ENCODE assay signal across 7 cellular contexts in genomic region chr5:180071418-180072255, GRCh38. TPM values are rescaled to one million over a fixed set of nuclear protein-coding genes. Genes with fewer than 3 reads are reported as not detected.
A peak's percentile ranks its signal among the peaks of the same experiment; 100 is the strongest.
DNase-seq lines count a peak whose midpoint lies in the region; ATAC-seq and TF ChIP-seq lines count a peak whose summit lies in the region.

A gene with protein sequence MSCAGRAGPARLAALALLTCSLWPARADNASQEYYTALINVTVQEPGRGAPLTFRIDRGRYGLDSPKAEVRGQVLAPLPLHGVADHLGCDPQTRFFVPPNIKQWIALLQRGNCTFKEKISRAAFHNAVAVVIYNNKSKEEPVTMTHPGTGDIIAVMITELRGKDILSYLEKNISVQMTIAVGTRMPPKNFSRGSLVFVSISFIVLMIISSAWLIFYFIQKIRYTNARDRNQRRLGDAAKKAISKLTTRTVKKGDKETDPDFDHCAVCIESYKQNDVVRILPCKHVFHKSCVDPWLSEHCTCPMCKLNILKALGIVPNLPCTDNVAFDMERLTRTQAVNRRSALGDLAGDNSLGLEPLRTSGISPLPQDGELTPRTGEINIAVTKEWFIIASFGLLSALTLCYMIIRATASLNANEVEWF (minus strand): TSS chr5:180071759. CDS start chr5:180071702, 57 bp downstream.

- H3K27me3 ChIP-seq in HUES64 (ENCODE audit: insufficient read depth, low read length) (peaks cover 18% of the 10 kb centered on the region), RWPE2 (ENCODE audit: insufficient read depth, poor library complexity, severe bottlenecking) (no peaks in the 10 kb centered on the region), fibroblast of lung (ENCODE audit: control insufficient read depth, insufficient read depth, low read length) (no peaks in the 10 kb centered on the region)

- H3K4me3 Mint-ChIP-seq in naive B cell: peak within 1 kb of the TSS; percentile 88 to 96 (median 94)

- peak; percentile 52 for ATAC-seq in GM18505 (IDR thresholded peaks at IDR 0.05; ENCODE audit: unreplicated experiment)
- peak; percentile 69 for ATAC-seq in RWPE2 (ENCODE audit: low read depth)
- ATAC-seq in naive B cell (ENCODE audit: low read depth in 2 of 2): peak; percentile 74 to 75

- peaks cover 26 to 33% (median 26%) of the 10 kb centered on the region in 3 donors for H3K4me1 Mint-ChIP-seq in naive B cell

- peaks cover 0 to 13% (median 13%) of the 10 kb centered on the region in 3 donors for H3K27me3 Mint-ChIP-seq in naive B cell

- DNase-seq in RWPE2 (ENCODE audit: low spot score) (peak; percentile 92), fibroblast of lung (ENCODE audit: low read depth in 2 of 2) (peak; percentile 88 to 94), naive B cell (peak; percentile 86)
- peak; percentile 83 for DNase-seq in activated T-helper 9 cell treated with anti-CD3 and anti-CD28 coated beads, Interleukin-2, amount 50 U/mL, for 16 hours (ENCODE audit: low read depth)
- DNase-seq in stimulated activated CD8-positive, alpha-beta memory T cell treated with anti-CD3 and anti-CD28 coated beads, Interleukin-7, amount 100 ng/mL, for 4 hours (ENCODE audit: low read depth in 2 of 2): peak; percentile 67 to 84

- WGBS in HUES64: under 1% methylated on average over 129 of the region's 129 CpGs

- peaks cover 9% of the 10 kb centered on the region for H3K9me3 ChIP-seq in HUES64 (ENCODE audit: insufficient read depth, low read depth, low read length)
- no peaks in the 10 kb centered on the region for H3K9me3 ChIP-seq in RWPE2 (ENCODE audit: severe bottlenecking)
- no peaks in the 10 kb centered on the region for H3K9me3 ChIP-seq in fibroblast of lung (ENCODE audit: control insufficient read depth, insufficient read depth, low read depth, low read length)

- no peaks in the 10 kb centered on the region for H3K9me3 Mint-ChIP-seq in naive B cell

- H3K27ac Mint-ChIP-seq in naive B cell: peak within 1 kb of the TSS in 5 of 6 donors; percentile 53 to 96 (median 82)

- peak within 1 kb of the TSS; percentile 87 for H3K4me2 ChIP-seq in fibroblast of lung (ENCODE audit: extremely low read depth, insufficient read depth, low read length)

- H3K9ac ChIP-seq in HUES64 (ENCODE audit: low read depth, low read length) (peak within 1 kb of the TSS; percentile 95), fibroblast of lung (ENCODE audit: insufficient read depth, low read length) (peak within 1 kb of the TSS; percentile 73)

- H4K20me1 ChIP-seq in fibroblast of lung (ENCODE audit: control insufficient read depth, extremely low read depth, insufficient read depth, low read length): no peaks in the 10 kb centered on the region

- no peaks in the 10 kb centered on the region for H3K79me2 ChIP-seq in fibroblast of lung (ENCODE audit: control insufficient read depth, insufficient read depth, low read length)

- peak within 1 kb of the TSS; percentile 39 for H2AFZ ChIP-seq in fibroblast of lung (ENCODE audit: low read length)

- peak; percentile 57 for TF ChIP-seq POLR2A in GM18505 (IDR thresholded peaks at IDR 0.05; ENCODE audit: borderline replicate concordance, extremely low read depth, insufficient read depth, insufficient read length)

- TF ChIP-seq CTCF in RWPE2 (IDR thresholded peaks at IDR 0.05; ENCODE audit: poor library complexity, severe bottlenecking) (no peak), fibroblast of lung (conservative IDR thresholded peaks at IDR 0.05 in 1 of 2, IDR thresholded peaks at IDR 0.05 in 1 of 2; ENCODE audit: low read depth in 1 of 2, low read length in 2 of 2) (no peak)

- H3K27ac ChIP-seq in HUES64 (ENCODE audit: low read depth, low read length) (peak within 1 kb of the TSS; percentile 89), RWPE2 (ENCODE audit: poor library complexity, severe bottlenecking) (peak within 1 kb of the TSS; percentile 47), fibroblast of lung (ENCODE audit: insufficient read depth, low read length) (peak within 1 kb of the TSS; percentile 78)

- H3K4me3 ChIP-seq in HUES64 (ENCODE audit: low read length) (peak within 1 kb of the TSS; percentile 98), RWPE2 (ENCODE audit: severe bottlenecking) (peak within 1 kb of the TSS; percentile 95), fibroblast of lung (replicated peaks in 1 of 4; ENCODE audit: control extremely low read depth in 1 of 4, insufficient read depth in 1 of 4, low read depth in 3 of 4, low read length in 4 of 4) (peak within 1 kb of the TSS; percentile 47 to 86 (median 72))

- H3K4me1 ChIP-seq in HUES64 (ENCODE audit: insufficient read depth, low read length) (peaks cover 34% of the 10 kb centered on the region), RWPE2 (ENCODE audit: insufficient read depth, poor library complexity, severe bottlenecking) (peaks cover 11% of the 10 kb centered on the region), fibroblast of lung (ENCODE audit: control insufficient read depth, extremely low read depth, insufficient read depth, low read length) (no peaks in the 10 kb centered on the region)

- H3K36me3 ChIP-seq in HUES64 (ENCODE audit: insufficient read depth, low read length): no peaks in the 10 kb centered on the region
- no peaks in the 10 kb centered on the region for H3K36me3 ChIP-seq in RWPE2 (ENCODE audit: low read depth)
- H3K36me3 ChIP-seq in fibroblast of lung (ENCODE audit: control insufficient read depth, insufficient read depth, low read length): no peaks in the 10 kb centered on the region

- no peaks in the 10 kb centered on the region for H3K36me3 Mint-ChIP-seq in naive B cell

RNA-seq across cellular contexts. Expression of the gene that starts here (rescaled TPM):
- 46.8 TPM for polyA plus RNA-seq in HUES64 (2013, experiment 1 of 2)
- 64.0 TPM for polyA plus RNA-seq in HUES64 (2013, experiment 2 of 2)
- 14.7 and 18.2 TPM in 2 replicates for total RNA-seq in fibroblast of lung
- polyA plus RNA-seq in fibroblast of lung (24.4 and 32.4 TPM in 2 replicates), naive B cell (ENCODE audit: low read depth in 6 of 6) (10 to 100 TPM; 20.1 to 36.1 (median 25.3) TPM)
- 19.2 and 22.2 TPM in 2 replicates for polyA plus RNA-seq in fibroblast of lung (2012)
- polyA minus RNA-seq in fibroblast of lung (ENCODE audit: low replicate concordance): 4.1 and 5.3 TPM in 2 replicates

Comparison
In these comparisons a context has a peak if more than half of its experiments do, and no peak if none do; other contexts are left out.
1. Peak in every context shown above with its lines: DNase-seq, ATAC-seq, H3K4me3 ChIP-seq and H3K27ac ChIP-seq.